1 cellular context compared by ENCODE assay signal in genomic region chr22:41525450-41526225, GRCh38.
TF ChIP-seq lines count a peak whose summit lies in the region.

No MANE protein-coding gene starts in this region.

TF ChIP-seq in A549, 52 proteins besides CTCF, POLR2A, EP300 and RAD21 (continued from another document):
- TF ChIP-seq CHD4 (IDR thresholded peaks at IDR 0.05; ENCODE audit: borderline replicate concordance): no peak
- TF ChIP-seq NPAS2 (CRISPR knock-in tag; IDR thresholded peaks at IDR 0.05; ENCODE audit: borderline replicate concordance): no peak
- TF ChIP-seq POLR2AphosphoS2 (conservative IDR thresholded peaks at IDR 0.05; ENCODE audit: low read length): no peak; the same call in 1 of the 2 replicates
- TF ChIP-seq RARB (CRISPR knock-in tag; IDR thresholded peaks at IDR 0.05): no peak
- TF ChIP-seq MAZ (IDR thresholded peaks at IDR 0.05; ENCODE audit: borderline replicate concordance, low read depth, low read length): no peak
